In genomic region chr15:36907295-36907694, GRCh38 we compare ENCODE assay signal across 25 cellular contexts.
DNase-seq lines count a peak whose midpoint lies in the region; ATAC-seq and TF ChIP-seq lines count a peak whose summit lies in the region.
"Had no signal": no experiment of that assay in that cellular context is flagged by ENCODE, and none has a peak within 500 bp of the region (broad histone marks: within the 10 kb centered on the region; RNA-seq: fewer than 3 reads in every experiment).

No MANE protein-coding gene starts in this region.

- H3K27ac ChIP-seq in neuronal stem cell (replicated peaks; ENCODE audit: low read length): peak overlapping the region; percentile 69
- H3K27ac ChIP-seq in MM.1S (ENCODE audit: low read length): no peak overlapping the region
- H3K27ac ChIP-seq: SK-N-MC had no signal

- no peak overlapping the region for H3K9ac ChIP-seq in neuronal stem cell (ENCODE audit: low read depth, low read length, poor library complexity)
- H3K9ac ChIP-seq in MM.1S (ENCODE audit: low read length): no peak overlapping the region

- no peak overlapping the region for H2AFZ ChIP-seq in neuronal stem cell (ENCODE audit: low read length)
- H2AFZ ChIP-seq in MM.1S (ENCODE audit: low read length): no peak overlapping the region

- CTCF ChIA-PET in WTC11 (lab: Charles Lee): no interaction called here

- in situ Hi-C loops in GM13977 (cut with MboI; ENCODE audit: low pct_unique_long_range_greater_than_20kb, low sequenced_read_pairs, unreplicated experiment): no loop called here
- in situ Hi-C loops in GM13976 (cut with MboI; ENCODE audit: low sequenced_read_pairs, unreplicated experiment): no loop called here

- no peak overlapping the region for H2AK5ac ChIP-seq in neuronal stem cell (ENCODE audit: low read depth, low read length)

- H3K27ac Mint-ChIP-seq in WTC11: no peak overlapping the region
- H3K27ac Mint-ChIP-seq: CD14-positive monocyte; CD8-positive, alpha-beta memory T cell; HFFc6 had no signal

- H3K9me3 Mint-ChIP-seq in WTC11: no peaks in the 10 kb centered on the region
- H3K9me3 Mint-ChIP-seq: HFFc6 had no signal

- no peaks in the 10 kb centered on the region for H4K20me1 ChIP-seq in MM.1S (ENCODE audit: insufficient read depth, low read length)

- H4K91ac ChIP-seq in neuronal stem cell (ENCODE audit: low read depth, low read length, poor library complexity): no peak overlapping the region

- no peaks in the 10 kb centered on the region for H3F3A ChIP-seq in MM.1S (ENCODE audit: insufficient read depth, low read length)

- no peak overlapping the region for H2BK120ac ChIP-seq in neuronal stem cell (ENCODE audit: low read depth, low read length)

- TF ChIP-seq CTCF in WTC11 (IDR thresholded peaks at IDR 0.05) (no peak), GM13977 (IDR thresholded peaks at IDR 0.05; ENCODE audit: extremely low read depth, insufficient read depth, missing control alignments) (no peak), GM13976 (IDR thresholded peaks at IDR 0.05; ENCODE audit: borderline replicate concordance, control extremely low read depth, extremely low read depth, insufficient read depth, missing control alignments) (no peak), MM.1S (IDR thresholded peaks at IDR 0.05; ENCODE audit: low read length) (no peak)

- no peak overlapping the region for H3K4ac ChIP-seq in neuronal stem cell (ENCODE audit: low read length)

- H2BK12ac ChIP-seq in neuronal stem cell (ENCODE audit: low read length): no peak overlapping the region

- H3K27me3 Mint-ChIP-seq in WTC11 (ENCODE audit: low read depth): no peaks in the 10 kb centered on the region

- no peak overlapping the region for H3K4me2 ChIP-seq in neuronal stem cell (ENCODE audit: insufficient read depth, low read length, poor library complexity, severe bottlenecking)
- no peak overlapping the region for H3K4me2 ChIP-seq in MM.1S (ENCODE audit: low read depth, low read length)

- H3K23ac ChIP-seq in neuronal stem cell (ENCODE audit: low read depth, low read length, poor library complexity): no peak overlapping the region

- POLR2A ChIA-PET in WTC11 (lab: Charles Lee): no interaction called here

- H3K36me3 Mint-ChIP-seq in WTC11: no peaks in the 10 kb centered on the region
- H3K36me3 Mint-ChIP-seq: CD14-positive monocyte; CD8-positive, alpha-beta memory T cell had no signal

- no peak overlapping the region for H2BK5ac ChIP-seq in neuronal stem cell (ENCODE audit: low read length)

- H3K14ac ChIP-seq in neuronal stem cell (ENCODE audit: low read length): no peak overlapping the region

- no peaks in the 10 kb centered on the region for H3K27me3 ChIP-seq in neuronal stem cell (ENCODE audit: control insufficient read depth in 3 of 3, insufficient read depth in 3 of 3, low read depth in 1 of 3, low read length in 3 of 3)
- H3K27me3 ChIP-seq in MM.1S (replicated peaks; ENCODE audit: insufficient read depth, low read length): no peaks in the 10 kb centered on the region
- H3K27me3 ChIP-seq: BE2C had no signal

- no peak overlapping the region for H2BK15ac ChIP-seq in neuronal stem cell (ENCODE audit: low read length)

- H3K4me1 ChIP-seq in neuronal stem cell (ENCODE audit: control insufficient read depth in 2 of 2, insufficient read depth in 1 of 2, low read depth in 1 of 2, low read length in 2 of 2): peaks cover 13 to 23% of the 10 kb centered on the region in 2 donors
- H3K4me1 ChIP-seq in MM.1S (ENCODE audit: low read length): no peaks in the 10 kb centered on the region

- H3K4me3 ChIP-seq in neuronal stem cell (ENCODE audit: low read length in 2 of 2) (no peak overlapping the region), MM.1S (ENCODE audit: low read length) (no peak overlapping the region)
- H3K4me3 ChIP-seq: HAP-1, SK-N-MC had no signal

- H3K4me1 Mint-ChIP-seq in WTC11: peaks cover 2% of the 10 kb centered on the region
- H3K4me1 Mint-ChIP-seq: CD14-positive monocyte; CD8-positive, alpha-beta memory T cell had no signal

- H4K8ac ChIP-seq in neuronal stem cell (ENCODE audit: low read depth, low read length): no peak overlapping the region

- no peak overlapping the region for H3K18ac ChIP-seq in neuronal stem cell (ENCODE audit: low read length)

- no CpG with 5 or more reads among the region's 3 CpGs for WGBS in neuronal stem cell (ENCODE audit: extremely low coverage in 2 of 2, insufficient read length in 2 of 2, insufficient replicate concordance in 1 of 2), 2 donors

- H3K36me3 ChIP-seq in neuronal stem cell (replicated peaks in 1 of 2; ENCODE audit: control insufficient read depth in 2 of 2, insufficient read depth in 2 of 2, low read length in 2 of 2) (no peaks in the 10 kb centered on the region), MM.1S (replicated peaks; ENCODE audit: insufficient read depth, low read length) (no peaks in the 10 kb centered on the region)
- H3K36me3 ChIP-seq: HAP-1 had no signal

- no peaks in the 10 kb centered on the region for H3K79me1 ChIP-seq in neuronal stem cell (ENCODE audit: low read depth, low read length)

- peak; percentile 93 for ATAC-seq in WTC11
- ATAC-seq: Panc1 had no signal

- H3K79me2 ChIP-seq in MM.1S (ENCODE audit: low read length): no peaks in the 10 kb centered on the region

- no peaks in the 10 kb centered on the region for H3K9me2 ChIP-seq in MM.1S (replicated peaks; ENCODE audit: insufficient read depth, low read length)

- H3K9me3 ChIP-seq in neuronal stem cell (replicated peaks in 1 of 2; ENCODE audit: control insufficient read depth in 2 of 2, insufficient read depth in 1 of 2, low read depth in 1 of 2, low read length in 2 of 2) (no peaks in the 10 kb centered on the region), MM.1S (replicated peaks; ENCODE audit: insufficient read depth, low read length) (no peaks in the 10 kb centered on the region)
- H3K9me3 ChIP-seq: BE2C, HAP-1 had no signal

- no peak overlapping the region for H3K4me3 Mint-ChIP-seq in WTC11
- H3K4me3 Mint-ChIP-seq: CD14-positive monocyte; CD8-positive, alpha-beta memory T cell; HFFc6 had no signal

- DNase-seq in NCI-H82 (lab: John Stamatoyannopoulos, UW): peak; percentile 19
- no peak for DNase-seq in NCI-H82 treated with DMSO at 0.1 percent for 48 hours (lab: John Stamatoyannopoulos, UW; ENCODE audit: unreplicated experiment)
- DNase-seq in WTC11 (ENCODE audit: low spot score): no peak
- peak; percentile 47 for DNase-seq in iPS-NIHi11 (ENCODE audit: low spot score)
- no peak for DNase-seq in neuronal stem cell (ENCODE audit: low spot score)
- no peak for DNase-seq in GM13977 (ENCODE audit: low spot score)
- DNase-seq in GM13976 (ENCODE audit: low spot score): no peak
- DNase-seq in MM.1S: no peak
- DNase-seq: 8988T; ACHN; BE2C; CD8-positive, alpha-beta memory T cell; DMS 273 treated with DMSO at 0.1 percent for 48 hours; DMS79 treated with DMSO at 0.1 percent for 48 hours; HFFc6; NCI-H1092; NCI-H1417 treated with DMSO at 0.1 percent for 48 hours; NCI-H1694 treated with DMSO at 0.1 percent for 48 hours; NCI-H2081 treated with DMSO at 0.1 percent for 48 hours; NCI-H524 treated with DMSO at 0.1 percent for 48 hours; SIG-M5 had no signal

TF ChIP-seq in WTC11, 78 proteins besides CTCF, POLR2A, EP300 and RAD21:
- TF ChIP-seq ZNF138 (CRISPR knock-in tag; conservative IDR thresholded peaks at IDR 0.05) (no peak), ZNF423 (CRISPR knock-in tag; IDR thresholded peaks at IDR 0.05) (peak; percentile 39; the same call in 1 of the 2 replicates), AFF4 (CRISPR knock-in tag; IDR thresholded peaks at IDR 0.05; ENCODE audit: borderline replicate concordance) (no peak), ZNF317 (CRISPR knock-in tag; IDR thresholded peaks at IDR 0.05; ENCODE audit: borderline replicate concordance, low read depth) (no peak)
- TF ChIP-seq, protein P1, sequence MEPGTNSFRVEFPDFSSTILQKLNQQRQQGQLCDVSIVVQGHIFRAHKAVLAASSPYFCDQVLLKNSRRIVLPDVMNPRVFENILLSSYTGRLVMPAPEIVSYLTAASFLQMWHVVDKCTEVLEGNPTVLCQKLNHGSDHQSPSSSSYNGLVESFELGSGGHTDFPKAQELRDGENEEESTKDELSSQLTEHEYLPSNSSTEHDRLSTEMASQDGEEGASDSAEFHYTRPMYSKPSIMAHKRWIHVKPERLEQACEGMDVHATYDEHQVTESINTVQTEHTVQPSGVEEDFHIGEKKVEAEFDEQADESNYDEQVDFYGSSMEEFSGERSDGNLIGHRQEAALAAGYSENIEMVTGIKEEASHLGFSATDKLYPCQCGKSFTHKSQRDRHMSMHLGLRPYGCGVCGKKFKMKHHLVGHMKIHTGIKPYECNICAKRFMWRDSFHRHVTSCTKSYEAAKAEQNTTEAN (CRISPR knock-in tag; IDR thresholded peaks at IDR 0.05): no peak

Comparison
In these comparisons a context has a peak if more than half of its experiments do, and no peak if none do; other contexts are left out.
1. DNase-seq: peak in NCI-H82 (single experiment) and iPS-NIHi11 (single experiment); none in NCI-H82 treated with DMSO at 0.1 percent for 48 hours (single experiment), WTC11 (single experiment), neuronal stem cell (single experiment), GM13977 (single experiment), GM13976 (single experiment) and MM.1S (single experiment).